In the genomic region with DNA sequence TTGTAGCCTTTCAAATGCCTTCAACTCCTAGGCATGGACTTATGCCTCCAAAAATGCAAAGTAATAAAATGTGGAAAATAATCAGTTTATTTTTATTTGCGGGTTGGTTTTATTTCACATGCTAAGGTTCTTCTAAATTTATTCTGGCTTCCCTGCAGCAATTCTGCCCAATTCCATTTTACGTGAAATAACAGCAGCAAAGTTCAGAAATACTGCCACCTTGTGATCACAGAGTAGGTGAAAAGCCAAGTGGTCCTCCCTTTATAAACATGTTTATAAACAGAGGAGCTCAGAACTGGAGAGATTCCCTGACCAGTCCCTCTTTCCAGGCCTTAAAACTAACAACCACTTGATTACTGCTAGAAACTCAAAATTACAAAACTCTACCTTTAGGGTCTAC, we compare ENCODE assay signal across 9 cellular contexts. TPM values are rescaled to one million over a fixed set of nuclear protein-coding genes. Genes with fewer than 3 reads are reported as not detected.
DNase-seq lines count a peak whose midpoint lies in the region; ATAC-seq and TF ChIP-seq lines count a peak whose summit lies in the region.
"Had no signal": no experiment of that assay in that cellular context is flagged by ENCODE, and none has a peak within 500 bp of the region (broad histone marks: within the 10 kb centered on the region; RNA-seq: fewer than 3 reads in every experiment).

No MANE protein-coding gene starts in this region.

- ATAC-seq in HG02938 (IDR thresholded peaks at IDR 0.05; ENCODE audit: unreplicated experiment) (no peak), HG02852 (IDR thresholded peaks at IDR 0.05; ENCODE audit: unreplicated experiment) (no peak)

- H3K4me3 ChIP-seq in brain microvascular endothelial cell (ENCODE audit: low read depth, low read length) = no peak overlapping the region

- TF ChIP-seq CTCF in LNCAP (IDR thresholded peaks at IDR 0.05) (peak; percentile 55), brain microvascular endothelial cell (IDR thresholded peaks at IDR 0.05; ENCODE audit: low read depth, low read length, missing control alignments) (peak; percentile 68)

- DNase-seq in NCI-H1694 (lab: John Stamatoyannopoulos, UW) (peak; percentile 15), NCI-H1694 treated with DMSO at 0.1 percent for 48 hours (lab: John Stamatoyannopoulos, UW) (no peak), brain microvascular endothelial cell (peak; percentile 36), myocyte (ENCODE audit: low read depth) (peak; percentile 49)
- no peak for DNase-seq in stimulated activated CD4-positive, alpha-beta T cell treated with anti-CD3 and anti-CD28 coated beads, Interleukin-4, amount 100 ng/mL, for 4 hours

- H3K27ac ChIP-seq in brain microvascular endothelial cell = no peak overlapping the region

- in situ Hi-C loops in brain microvascular endothelial cell (cut with HindIII; ENCODE audit: low pct_ligation_motif_present, low sequenced_read_pairs) = no loop called here

- no peaks in the 10 kb centered on the region for H3K36me3 ChIP-seq in brain microvascular endothelial cell (replicated peaks)

- H3K27me3 ChIP-seq in brain microvascular endothelial cell (replicated peaks) = no peaks in the 10 kb centered on the region

RNA-seq across cellular contexts. Expression of gene DCHS2, which starts 14.7 kb away (rescaled TPM):
- total RNA-seq in myocyte = 0.03 and 0.05 TPM in 2 replicates
- 0.03 TPM for polyA plus RNA-seq in myocyte (2012)
- total RNA-seq: activated CD8-positive, alpha-beta memory T cell treated with anti-CD3 and anti-CD28 coated beads for 36 hours had no signal

RNA-seq across cellular contexts. Expression of gene PLRG1, which starts 43.9 kb away (rescaled TPM):
- total RNA-seq in myocyte = 55.7 and 62.0 TPM in 2 replicates
- polyA plus RNA-seq in myocyte (2012) = 40.9 TPM

RNA-seq across cellular contexts. Expression of gene FGB, which starts 56.6 kb away (rescaled TPM):
- not detected in 2 replicates for total RNA-seq in myocyte
- polyA plus RNA-seq in myocyte (2012) = not detected
- total RNA-seq: activated CD8-positive, alpha-beta memory T cell treated with anti-CD3 and anti-CD28 coated beads for 36 hours had no signal

Comparison
In these comparisons a context has a peak if more than half of its experiments do, and no peak if none do; other contexts are left out.
1. DNase-seq: peak in NCI-H1694 (single experiment), brain microvascular endothelial cell (single experiment) and myocyte (single experiment); none in NCI-H1694 treated with DMSO at 0.1 percent for 48 hours (single experiment) and stimulated activated CD4-positive, alpha-beta T cell treated with anti-CD3 and anti-CD28 coated beads, Interleukin-4, amount 100 ng/mL, for 4 hours (0 of 2).